Comparison of ENCODE assay signal across 8 cellular contexts in genomic region chr14:50859296-50859624, GRCh38. TPM values are rescaled to one million over a fixed set of nuclear protein-coding genes. Genes with fewer than 3 reads are reported as not detected.
DNase-seq lines count a peak whose midpoint lies in the region; ATAC-seq, FAIRE-seq and TF ChIP-seq lines count a peak whose summit lies in the region.

No MANE protein-coding gene starts in this region.

- no peak overlapping the region for H3K27ac Mint-ChIP-seq in H9

- no peak overlapping the region for H3K14ac ChIP-seq in H9 (ENCODE audit: insufficient read depth, low read length)

- no peaks in the 10 kb centered on the region for H3K9me2 ChIP-seq in Loucy (replicated peaks; ENCODE audit: low read depth, low read length)

- H3K27me3 Mint-ChIP-seq in H9 (ENCODE audit: low read depth), result peaks cover 2% of the 10 kb centered on the region; the same call in 1 of the 2 replicates

- H3K56ac ChIP-seq in H9 (ENCODE audit: insufficient read length, low read depth, low read length), result no peak overlapping the region

- H3K4me1 ChIP-seq in Loucy (ENCODE audit: insufficient read depth, low read length, poor library complexity, severe bottlenecking), result peaks cover 58% of the 10 kb centered on the region
- peaks cover 9% of the 10 kb centered on the region for H3K4me1 ChIP-seq in ectodermal cell (ENCODE audit: control insufficient read depth, insufficient read depth, low read length)
- no peaks in the 10 kb centered on the region for H3K4me1 ChIP-seq in foreskin keratinocyte
- H3K4me1 ChIP-seq in H9 (ENCODE audit: insufficient read depth, low read length), result peaks cover 4% of the 10 kb centered on the region

- H3K9me3 ChIP-seq in Loucy (ENCODE audit: insufficient read depth, low read depth, low read length) (no peaks in the 10 kb centered on the region), ectodermal cell (ENCODE audit: control insufficient read depth, low read length) (no peaks in the 10 kb centered on the region), H9 (ENCODE audit: control insufficient read depth, low read depth, low read length) (no peaks in the 10 kb centered on the region)

- no peaks in the 10 kb centered on the region for H3K36me3 Mint-ChIP-seq in H9 (ENCODE audit: insufficient read depth in 1 of 3, low read depth in 3 of 3)

- no peak overlapping the region for H2BK20ac ChIP-seq in H9 (ENCODE audit: low read depth, low read length, poor library complexity, severe bottlenecking)

- 0 out of 2 replicates have a peak, but pooled peaks cover 2% of the 10 kb centered on the region for H3F3A ChIP-seq in Loucy (ENCODE audit: low read depth)

- H3K4ac ChIP-seq in H9 (ENCODE audit: low read depth, low read length), result no peak overlapping the region

- WGBS in ectodermal cell, 2 experiments, result 38 to 64% methylated on average over 1 of the region's 1 CpG
- WGBS in H9 (ENCODE audit: extremely low coverage, insufficient read length, low lambda C conversion rate), result no CpG with 5 or more reads among the region's 1 CpG

- H3K4me1 Mint-ChIP-seq in H9, result peaks cover 24 to 32% of the 10 kb centered on the region in 2 experiments

- no peak overlapping the region for H4K91ac ChIP-seq in H9 (ENCODE audit: insufficient read length, low read depth, low read length)

- ATAC-seq in foreskin keratinocyte (no peak), HG03039 (IDR thresholded peaks at IDR 0.05; ENCODE audit: unreplicated experiment) (no peak)

- no peak overlapping the region for H2BK5ac ChIP-seq in H9 (ENCODE audit: insufficient read length, low read length)

- peak overlapping the region; percentile 81 for H3K9ac ChIP-seq in Loucy (ENCODE audit: low read depth, low read length, poor library complexity, severe bottlenecking)
- no peak overlapping the region for H3K9ac ChIP-seq in H9 (ENCODE audit: extremely low read depth, insufficient read length, low read length)

- no peak overlapping the region for H4K5ac ChIP-seq in H9 (ENCODE audit: insufficient read length, low read depth, low read length)

- H3K4me3 ChIP-seq in Loucy (ENCODE audit: low read length, poor library complexity, severe bottlenecking), result peak overlapping the region; percentile 72
- H3K4me3 ChIP-seq in ectodermal cell (ENCODE audit: insufficient read depth, low read depth, low read length), result no peak overlapping the region
- peak overlapping the region; percentile 45 for H3K4me3 ChIP-seq in skeletal muscle cell (ENCODE audit: low read depth, low read length)

- H3K27ac ChIP-seq in ectodermal cell (ENCODE audit: insufficient read depth, low read depth, low read length, poor library complexity, severe bottlenecking) (peak overlapping the region; percentile 38), foreskin keratinocyte (no peak overlapping the region), H9 (ENCODE audit: insufficient read length, low read depth, low read length) (no peak overlapping the region)

- no peak overlapping the region for H2BK120ac ChIP-seq in H9 (ENCODE audit: low read depth, low read length, poor library complexity, severe bottlenecking)

- peak; percentile 24 for FAIRE-seq in GM12892 (lab: Jason Lieb, UNC)

- no peak overlapping the region for H2BK12ac ChIP-seq in H9 (ENCODE audit: insufficient read length, low read depth, low read length)

- no peaks in the 10 kb centered on the region for H3K79me2 ChIP-seq in Loucy (ENCODE audit: insufficient read depth, low read length)
- no peaks in the 10 kb centered on the region for H3K79me2 ChIP-seq in H9 (ENCODE audit: insufficient read depth, low read length)

- no peaks in the 10 kb centered on the region for H3K27me3 ChIP-seq in Loucy (ENCODE audit: insufficient read depth, low read length, poor library complexity, severe bottlenecking)
- no peaks in the 10 kb centered on the region for H3K27me3 ChIP-seq in ectodermal cell (ENCODE audit: control insufficient read depth, insufficient read depth, low read length, poor library complexity, severe bottlenecking)
- H3K27me3 ChIP-seq in foreskin keratinocyte, result peaks cover 4% of the 10 kb centered on the region
- no peaks in the 10 kb centered on the region for H3K27me3 ChIP-seq in H9 (ENCODE audit: insufficient read depth, low read length)

- H3K9me3 Mint-ChIP-seq in H9, result no peaks in the 10 kb centered on the region; a peak in 1 of 5 replicates

- no peaks in the 10 kb centered on the region for H3K79me1 ChIP-seq in H9 (ENCODE audit: insufficient read depth, low read depth, low read length, poor library complexity, severe bottlenecking)

- DNase-seq in GM12892 (ENCODE audit: insufficient read length), result no peak
- no peak for DNase-seq in skeletal muscle cell (ENCODE audit: low read depth)
- no peak for DNase-seq in foreskin keratinocyte
- DNase-seq in H9, result no peak
- DNase-seq in AG08395 (ENCODE audit: low spot score), result no peak

- no peak overlapping the region; a peak in 1 of 5 replicates for H3K4me3 Mint-ChIP-seq in H9

- H2AK5ac ChIP-seq in H9 (ENCODE audit: insufficient read length, low read length), result no peak overlapping the region

- H4K20me1 ChIP-seq in Loucy (ENCODE audit: insufficient read depth, low read length, poor library complexity, severe bottlenecking), result no peaks in the 10 kb centered on the region
- H4K20me1 ChIP-seq in H9 (ENCODE audit: control insufficient read depth, insufficient read depth, insufficient read length), result no peaks in the 10 kb centered on the region

- H3K36me3 ChIP-seq in Loucy (ENCODE audit: insufficient read depth, low read length), result no peaks in the 10 kb centered on the region
- H3K36me3 ChIP-seq in ectodermal cell (ENCODE audit: control insufficient read depth, insufficient read depth, low read length), result no peaks in the 10 kb centered on the region

- no peaks in the 10 kb centered on the region for H3K23me2 ChIP-seq in H9 (ENCODE audit: insufficient read length, low read depth, low read length, poor library complexity, severe bottlenecking)

- H4K8ac ChIP-seq in H9 (replicated peaks; ENCODE audit: insufficient read length, low read depth, low read length), result no peak overlapping the region

- peak overlapping the region; percentile 89 for H3K4me2 ChIP-seq in Loucy (ENCODE audit: low read depth, low read length, poor library complexity, severe bottlenecking)
- H3K4me2 ChIP-seq in H9 (ENCODE audit: insufficient read depth, insufficient read length, low read length), result no peak overlapping the region

- no peak overlapping the region for H3K23ac ChIP-seq in H9 (ENCODE audit: insufficient read length, low read depth, low read length)

- TF ChIP-seq POLR2A in GM12892 (IDR thresholded peaks at IDR 0.05; ENCODE audit: low read depth, low read length), result no peak

- no peak overlapping the region for H3T11ph ChIP-seq in H9 (ENCODE audit: low read length)

- H3K18ac ChIP-seq in H9 (ENCODE audit: insufficient read length, low read depth, low read length), result no peak overlapping the region

- H2BK15ac ChIP-seq in H9 (ENCODE audit: low read depth, low read length), result no peak overlapping the region

- TF ChIP-seq CTCF in Loucy (conservative IDR thresholded peaks at IDR 0.05; ENCODE audit: low read length) (no peak), foreskin keratinocyte (conservative IDR thresholded peaks at IDR 0.05) (no peak), H9 (conservative IDR thresholded peaks at IDR 0.05) (no peak)

- peak overlapping the region; percentile 79 for H2AFZ ChIP-seq in Loucy (ENCODE audit: low read length)
- H2AFZ ChIP-seq in H9 (ENCODE audit: low read length), result no peak overlapping the region

RNA-seq across cellular contexts. Expression of gene ABHD12B, which starts 12.6 kb away (rescaled TPM):
- polyA plus RNA-seq in GM12892 (2012; ENCODE audit: missing spikeins), result 0.64 TPM
- polyA plus RNA-seq in ectodermal cell (2013, experiment 1 of 4), result not detected
- 0.37 TPM for polyA plus RNA-seq in ectodermal cell (2013, experiment 2 of 4)
- polyA plus RNA-seq in ectodermal cell (2013, experiment 3 of 4), result not detected
- polyA plus RNA-seq in ectodermal cell (2013, experiment 4 of 4), result not detected
- total RNA-seq in foreskin keratinocyte (not detected in 2 replicates), H9 (2021) (42.4 and 51.0 TPM in 2 replicates)
- polyA plus RNA-seq in foreskin keratinocyte, result not detected in 2 replicates

RNA-seq across cellular contexts. Expression of gene NIN, which starts 28.3 kb away (rescaled TPM):
- 56.2 TPM for polyA plus RNA-seq in GM12892 (2012; ENCODE audit: missing spikeins)
- 24.4 TPM for polyA plus RNA-seq in ectodermal cell (2013, experiment 1 of 4)
- 25.1 TPM for polyA plus RNA-seq in ectodermal cell (2013, experiment 2 of 4)
- polyA plus RNA-seq in ectodermal cell (2013, experiment 3 of 4), result 18.5 TPM
- polyA plus RNA-seq in ectodermal cell (2013, experiment 4 of 4), result 23.5 TPM
- 29.6 and 29.7 TPM in 2 replicates for total RNA-seq in foreskin keratinocyte
- 4.2 and 5.9 TPM in 2 replicates for polyA plus RNA-seq in foreskin keratinocyte
- total RNA-seq in H9 (2021), result 15.4 and 18.4 TPM in 2 replicates

Comparison
In these comparisons a context has a peak if more than half of its experiments do, and no peak if none do; other contexts are left out.
1. RNA of gene ABHD12B, which starts 12.6 kb away (total RNA-seq): 42.4 to 51.0 TPM in H9; not detected in foreskin keratinocyte; every median in the first group is over 10 times any median in the second.